In genomic region chr1:18927654-18928272, GRCh38 we compare ENCODE assay signal across 8 cellular contexts. TPM values are rescaled to one million over a fixed set of nuclear protein-coding genes. Genes with fewer than 3 reads are reported as not detected.
DNase-seq lines count a peak whose midpoint lies in the region; ATAC-seq and TF ChIP-seq lines count a peak whose summit lies in the region.
"Had no signal": no experiment of that assay in that cellular context is flagged by ENCODE, and none has a peak within 500 bp of the region (broad histone marks: within the 10 kb centered on the region; RNA-seq: fewer than 3 reads in every experiment).

No MANE protein-coding gene starts in this region.

- POLR2A ChIA-PET in activated CD4-positive, alpha-beta memory T cell treated with anti-CD3 and anti-CD28 coated beads for 36 hours (lab: Charles Lee): interaction anchor here (0.7 to 6.1 kb wide), 16 partner anchors 10 to 329 kb away, joined by 3 to 225 read pairs (median 4); partner anchors contain the start of genes ALDH4A1, IFFO2 and MRTO4

- intact Hi-C loops in activated CD4-positive, alpha-beta memory T cell treated with anti-CD3 and anti-CD28 coated beads for 36 hours (cut with micrococcal nuclease): loop anchor here (1.0 to 10.0 kb wide), 6 partner anchors 18 to 667 kb away; partner anchors contain the start of genes ALDH4A1, EMC1, MRTO4 and UBR4
- intact Hi-C loops in left ventricle myocardium inferior (cut with micrococcal nuclease): no loop called here
- intact Hi-C loops in upper lobe of right lung (cut with DNase I): no loop called here

- no peaks in the 10 kb centered on the region for H3K9me3 Mint-ChIP-seq in IgD-negative memory B cell
- no peaks in the 10 kb centered on the region for H3K9me3 Mint-ChIP-seq in activated CD4-positive, alpha-beta memory T cell treated with anti-CD3 and anti-CD28 coated beads for 36 hours

- H3K27me3 Mint-ChIP-seq in IgD-negative memory B cell: no peaks in the 10 kb centered on the region
- H3K27me3 Mint-ChIP-seq in activated CD4-positive, alpha-beta memory T cell treated with anti-CD3 and anti-CD28 coated beads for 36 hours: no peaks in the 10 kb centered on the region

- H3K4me1 ChIP-seq in left ventricle myocardium inferior (peaks cover 67% of the 10 kb centered on the region), upper lobe of right lung (peaks cover 72% of the 10 kb centered on the region)

- H3K27me3 ChIP-seq in left ventricle myocardium inferior (ENCODE audit: low read depth): no peaks in the 10 kb centered on the region
- no peaks in the 10 kb centered on the region for H3K27me3 ChIP-seq in upper lobe of right lung

- TF ChIP-seq CTCF in left ventricle myocardium inferior (IDR thresholded peaks at IDR 0.05; ENCODE audit: borderline replicate concordance) (no peak), upper lobe of right lung (IDR thresholded peaks at IDR 0.05) (no peak)

- H3K36me3 Mint-ChIP-seq in IgD-negative memory B cell: no peaks in the 10 kb centered on the region
- H3K36me3 Mint-ChIP-seq in activated CD4-positive, alpha-beta memory T cell treated with anti-CD3 and anti-CD28 coated beads for 36 hours: peaks cover 5% of the 10 kb centered on the region

- peak overlapping the region; percentile 91 for H3K27ac ChIP-seq in left ventricle myocardium inferior (replicated peaks)
- peak overlapping the region; percentile 84 for H3K27ac ChIP-seq in upper lobe of right lung
- H3K27ac ChIP-seq: neutrophil had no signal

- H3K36me3 ChIP-seq in left ventricle myocardium inferior: no peaks in the 10 kb centered on the region
- H3K36me3 ChIP-seq in upper lobe of right lung: no peaks in the 10 kb centered on the region
- H3K36me3 ChIP-seq: neutrophil had no signal

- ATAC-seq in GM19351 (IDR thresholded peaks at IDR 0.05; ENCODE audit: unreplicated experiment): peak; percentile 47
- no peak for ATAC-seq in upper lobe of right lung

- peak overlapping the region; percentile 61 to 95 (median 82) for H3K4me3 Mint-ChIP-seq in IgD-negative memory B cell
- H3K4me3 Mint-ChIP-seq in activated CD4-positive, alpha-beta memory T cell treated with anti-CD3 and anti-CD28 coated beads for 36 hours: peak overlapping the region; percentile 79

- H3K4me3 ChIP-seq in left ventricle myocardium inferior: no peak overlapping the region
- peak overlapping the region; percentile 19 for H3K4me3 ChIP-seq in upper lobe of right lung

- CTCF ChIA-PET in activated CD4-positive, alpha-beta memory T cell treated with anti-CD3 and anti-CD28 coated beads for 36 hours (lab: Charles Lee): interaction anchor here (0.9 to 10.2 kb wide), 12 partner anchors 9 to 160 kb away, joined by 3 to 147 read pairs (median 6); partner anchors contain the start of genes ALDH4A1 and IFFO2

- H3K9me3 ChIP-seq in left ventricle myocardium inferior (replicated peaks) (no peaks in the 10 kb centered on the region), upper lobe of right lung (no peaks in the 10 kb centered on the region)
- H3K9me3 ChIP-seq: neutrophil had no signal

- peaks cover 36 to 63% (median 58%) of the 10 kb centered on the region in 3 donors for H3K4me1 Mint-ChIP-seq in IgD-negative memory B cell
- H3K4me1 Mint-ChIP-seq in activated CD4-positive, alpha-beta memory T cell treated with anti-CD3 and anti-CD28 coated beads for 36 hours (ENCODE audit: low read depth): peaks cover 91% of the 10 kb centered on the region

- peak; percentile 70 for DNase-seq in activated CD4-positive, alpha-beta memory T cell treated with anti-CD3 and anti-CD28 coated beads for 36 hours
- DNase-seq in left ventricle myocardium inferior (no peak), upper lobe of right lung (no peak), RPMI8226 (no peak), dedifferentiated amniotic fluid mesenchymal stem cell (ENCODE audit: extremely low spot score) (no peak)

- H3K27ac Mint-ChIP-seq in IgD-negative memory B cell: peak overlapping the region; percentile 30 to 91 (median 54)
- H3K27ac Mint-ChIP-seq in activated CD4-positive, alpha-beta memory T cell treated with anti-CD3 and anti-CD28 coated beads for 36 hours: peak overlapping the region; percentile 100

RNA-seq across cellular contexts. Expression of gene ALDH4A1, which starts 25.4 kb away (rescaled TPM):
- 2.8 TPM for polyA plus RNA-seq in IgD-negative memory B cell
- 1 to 10 TPM; 7.2 to 7.3 TPM for total RNA-seq in activated CD4-positive, alpha-beta memory T cell treated with anti-CD3 and anti-CD28 coated beads for 36 hours
- total RNA-seq in left ventricle myocardium inferior (35.9 TPM), upper lobe of right lung (11.8 TPM)

RNA-seq across cellular contexts. Expression of gene IFFO2, which starts 28.7 kb away (rescaled TPM):
- 1.5 TPM for polyA plus RNA-seq in IgD-negative memory B cell
- total RNA-seq in activated CD4-positive, alpha-beta memory T cell treated with anti-CD3 and anti-CD28 coated beads for 36 hours: 10 to 100 TPM; 40.4 to 42.0 TPM
- total RNA-seq in left ventricle myocardium inferior (3.3 TPM), upper lobe of right lung (15.4 TPM)
